8 cellular contexts compared by ENCODE assay signal in the genomic region with DNA sequence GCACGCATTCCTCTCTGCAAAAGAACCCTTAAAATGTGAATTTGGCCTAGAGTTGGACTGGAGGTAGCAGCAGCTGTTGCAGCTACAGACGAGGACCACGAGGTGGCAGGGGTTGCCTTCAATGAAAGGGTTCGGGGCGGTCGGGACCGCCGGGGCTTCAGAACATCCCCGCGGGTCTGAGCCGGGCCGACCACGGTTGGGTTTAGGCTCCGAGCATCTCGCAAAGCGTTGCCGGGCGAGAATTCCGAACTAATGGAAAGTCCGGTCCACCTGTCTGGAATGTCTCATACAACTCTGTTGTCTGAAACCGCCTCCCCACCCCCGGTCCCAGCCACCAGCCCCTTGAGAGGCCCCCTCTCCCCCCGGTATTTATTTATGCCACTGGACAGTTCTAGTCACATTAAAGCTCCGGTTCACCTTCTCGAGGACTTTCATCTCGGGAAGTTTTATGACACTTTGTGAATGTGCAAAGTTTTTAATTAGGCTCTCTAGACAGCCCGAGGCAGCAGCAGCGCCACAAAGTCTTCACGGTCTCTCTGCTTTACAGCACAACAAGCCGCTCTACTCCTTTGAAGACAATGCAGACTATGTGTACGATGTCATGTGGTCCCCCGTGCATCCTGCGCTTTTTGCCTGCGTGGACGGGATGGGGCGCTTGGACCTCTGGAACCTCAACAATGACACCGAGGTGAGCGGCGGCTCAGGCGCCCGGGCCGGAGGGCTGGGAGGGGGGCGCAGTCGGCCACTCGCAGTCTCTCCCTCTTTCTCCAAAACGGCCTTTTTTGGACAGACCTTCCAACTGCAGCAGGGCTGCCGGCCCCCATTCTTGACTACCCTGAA.
DNase-seq lines count a peak whose midpoint lies in the region; ATAC-seq and TF ChIP-seq lines count a peak whose summit lies in the region.

No MANE protein-coding gene starts in this region.

- no peaks in the 10 kb centered on the region for H3K4me1 ChIP-seq in colonic mucosa

- H3K27ac ChIP-seq in colonic mucosa: no peak overlapping the region

- TF ChIP-seq CTCF in colonic mucosa (IDR thresholded peaks at IDR 0.05): peak; percentile 71

- intact Hi-C loops in colonic mucosa (cut with DNase I): no loop called here
- intact Hi-C loops in left colon (cut with DNase I, micrococcal nuclease): no loop called here

- peak overlapping the region; percentile 42 for H3K4me3 ChIP-seq in colonic mucosa

- DNase-seq in ACHN (peak; percentile 80), NCI-H2196 treated with DMSO at 0.1 percent for 48 hours (lab: John Stamatoyannopoulos, UW; ENCODE audit: unreplicated experiment) (peak; percentile 67), colonic mucosa (peak; percentile 57), left colon (peak; percentile 33 to 47)
- DNase-seq in activated CD4-positive, alpha-beta T cell treated with anti-CD3 and anti-CD28 coated beads for 24 hours (ENCODE audit: low read depth in 2 of 2): peak; percentile 17 to 21
- peak; percentile 29 to 36 for DNase-seq in stimulated activated CD4-positive, alpha-beta T cell treated with anti-CD3 and anti-CD28 coated beads, Interleukin-1b, Interleukin-23, amount 100 ng/mL, for 4 hours (ENCODE audit: low read depth in 2 of 2)

- no peaks in the 10 kb centered on the region for H3K36me3 ChIP-seq in colonic mucosa

- H3K9me3 ChIP-seq in colonic mucosa: no peaks in the 10 kb centered on the region

- H3K27me3 ChIP-seq in colonic mucosa: peaks cover 9% of the 10 kb centered on the region

- in situ Hi-C loops in ACHN (cut with HindIII; ENCODE audit: low pct_ligation_motif_present, low pct_unique_long_range_greater_than_20kb, low sequenced_read_pairs): no loop called here

- no peak overlapping the region for H3K9ac ChIP-seq in colonic mucosa (ENCODE audit: low read depth in 2 of 2, low read length in 2 of 2)

- peak; percentile 79 for ATAC-seq in GM18858 (IDR thresholded peaks at IDR 0.05; ENCODE audit: unreplicated experiment)
- peak; percentile 69 for ATAC-seq in HG03108 (IDR thresholded peaks at IDR 0.05; ENCODE audit: unreplicated experiment)
- ATAC-seq in left colon: peak; percentile 90

Comparison
In these comparisons a context has a peak if more than half of its experiments do, and no peak if none do; other contexts are left out.
1. DNase-seq: peak in every context shown above with its lines; median percentile 80 in ACHN; 67 in NCI-H2196 treated with DMSO at 0.1 percent for 48 hours; 57 in colonic mucosa; 40 in left colon; 32 in stimulated activated CD4-positive, alpha-beta T cell treated with anti-CD3 and anti-CD28 coated beads, Interleukin-1b, Interleukin-23, amount 100 ng/mL, for 4 hours; 19 in activated CD4-positive, alpha-beta T cell treated with anti-CD3 and anti-CD28 coated beads for 24 hours.